In the genomic region with DNA sequence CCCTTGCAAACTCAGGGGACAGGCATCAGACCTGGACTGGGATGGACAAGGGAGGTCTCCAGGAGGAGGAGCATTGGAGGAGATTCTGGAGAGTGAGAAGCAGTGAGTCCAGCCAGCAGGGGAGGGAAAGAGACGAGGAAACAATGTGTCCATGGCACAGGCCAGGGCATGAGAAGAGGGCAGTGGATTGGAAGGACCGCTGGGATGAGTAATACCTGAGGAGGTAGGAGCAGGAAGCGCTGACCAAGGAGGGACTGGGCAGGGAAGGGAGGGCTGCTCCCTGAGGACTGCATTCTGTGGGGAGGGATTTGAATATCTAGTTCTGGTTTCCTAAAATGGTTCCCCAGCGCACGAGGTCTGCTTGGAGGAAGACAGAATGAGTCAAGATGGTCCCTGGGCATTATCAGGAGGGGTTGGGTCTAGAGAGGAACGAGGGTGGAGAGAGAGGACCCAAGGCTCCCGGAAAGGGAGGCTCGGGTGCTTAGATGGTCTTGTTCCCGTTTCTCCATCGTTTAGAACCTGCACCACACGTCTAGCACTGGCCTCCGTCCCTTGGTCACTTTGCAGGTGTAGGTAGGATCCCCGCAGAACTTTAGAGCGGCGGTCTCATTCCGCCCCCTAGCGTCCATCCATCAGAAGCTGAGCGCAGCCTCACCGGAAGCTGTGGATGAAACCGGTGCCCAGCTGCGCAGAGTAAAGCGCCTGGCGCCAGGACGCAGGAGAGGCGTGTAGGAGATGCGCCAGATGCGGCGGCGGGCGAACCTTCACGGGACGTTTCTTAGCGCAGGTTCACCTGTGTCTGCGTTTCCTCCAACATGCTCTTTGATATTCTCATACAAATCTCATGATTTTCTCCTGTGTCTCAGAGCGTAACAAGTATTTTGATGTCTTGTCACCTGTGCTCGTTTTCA, we compare ENCODE assay signal across 8 cellular contexts.
DNase-seq lines count a peak whose midpoint lies in the region; FAIRE-seq and TF ChIP-seq lines count a peak whose summit lies in the region.

No MANE protein-coding gene starts in this region.

- CTCF ChIA-PET in AG04449 (lab: Yijun Ruan, JAX), result interaction anchor here (1.0 kb wide), 1 partner anchor 248 kb away, joined by 3 read pairs; no protein-coding TSS in a partner anchor

- no peak for TF ChIP-seq POLR2A in transverse colon (IDR thresholded peaks at IDR 0.05)
- no peak for TF ChIP-seq POLR2A in suprapubic skin (IDR thresholded peaks at IDR 0.05)

- H3K4me3 ChIP-seq in AG04449 (ENCODE audit: low read depth, low read length) (no peak overlapping the region), cardiac fibroblast (replicated peaks in 1 of 2; ENCODE audit: low read depth in 2 of 2, low read length in 2 of 2) (no peak overlapping the region), liver (ENCODE audit: low read depth in 1 of 3, low read length in 3 of 3) (no peak overlapping the region), transverse colon (no peak overlapping the region), suprapubic skin (no peak overlapping the region)

- WGBS in liver, result 23% methylated on average over 36 of the region's 36 CpGs
- whole genome bisulfite sequencing in transverse colon (ENCODE audit: low coverage in 1 of 2), 2 donors, result 28 to 52% methylated on average over 27 to 36 of the region's 36 CpGs
- 31% methylated on average over 29 of the region's 36 CpGs for WGBS in suprapubic skin

- H3K27me3 ChIP-seq in liver (ENCODE audit: control insufficient read depth in 4 of 4, insufficient read depth in 4 of 4, low read length in 3 of 4), result peaks cover 0 to 4% (median 1%) of the 10 kb centered on the region in 4 donors
- peaks cover 4% of the 10 kb centered on the region for H3K27me3 ChIP-seq in transverse colon
- no peaks in the 10 kb centered on the region for H3K27me3 ChIP-seq in suprapubic skin

- peak; percentile 27 for TF ChIP-seq CTCF in AG04449 (IDR thresholded peaks at IDR 0.05; ENCODE audit: insufficient read depth, low read length, missing control alignments)
- TF ChIP-seq CTCF in cardiac fibroblast (IDR thresholded peaks at IDR 0.05; ENCODE audit: low read depth, low read length), result peak; percentile 37
- peak; percentile 49 for TF ChIP-seq CTCF in liver (IDR thresholded peaks at IDR 0.05; ENCODE audit: low read depth, low read length, missing input control)
- peak; percentile 47 to 53 (median 49) for TF ChIP-seq CTCF in transverse colon (IDR thresholded peaks at IDR 0.05)
- peak in 1 of 2 donors; percentile 25 for TF ChIP-seq CTCF in suprapubic skin (IDR thresholded peaks at IDR 0.05)

- peak; percentile 64 to 77 for TF ChIP-seq RAD21 in liver (IDR thresholded peaks at IDR 0.05)

- H3K9ac ChIP-seq in liver (ENCODE audit: low read depth in 1 of 2, low read length in 2 of 2), result no peak overlapping the region

- H3K4me1 ChIP-seq in liver (ENCODE audit: control insufficient read depth in 4 of 4, insufficient read depth in 4 of 4, low read length in 3 of 4), result no peaks in the 10 kb centered on the region
- no peaks in the 10 kb centered on the region for H3K4me1 ChIP-seq in transverse colon
- H3K4me1 ChIP-seq in suprapubic skin, result no peaks in the 10 kb centered on the region

- in situ Hi-C loops in transverse colon (cut with MboI; ENCODE audit: low pct_ligation_motif_present in 1 of 4, low pct_unique_long_range_greater_than_20kb in 1 of 4, low sequenced_read_pairs in 3 of 4), result no loop called here

- FAIRE-seq in GM19239 (lab: Jason Lieb, UNC), result no peak

- H3K27ac ChIP-seq in liver (ENCODE audit: low read depth in 1 of 2, low read length in 2 of 2), result no peak overlapping the region
- H3K27ac ChIP-seq in transverse colon, result no peak overlapping the region
- H3K27ac ChIP-seq in suprapubic skin, result no peak overlapping the region

- TF ChIP-seq EP300 in transverse colon (IDR thresholded peaks at IDR 0.05; ENCODE audit: low read depth) (no peak), suprapubic skin (IDR thresholded peaks at IDR 0.05) (no peak)

- H3K36me3 ChIP-seq in liver (ENCODE audit: control insufficient read depth in 4 of 4, insufficient read depth in 3 of 4, low read depth in 1 of 4, low read length in 3 of 4), result no peaks in the 10 kb centered on the region
- H3K36me3 ChIP-seq in transverse colon, result no peaks in the 10 kb centered on the region
- no peaks in the 10 kb centered on the region for H3K36me3 ChIP-seq in suprapubic skin

- no peaks in the 10 kb centered on the region for H3K9me3 ChIP-seq in liver (ENCODE audit: control insufficient read depth in 4 of 4, low read length in 3 of 4)
- H3K9me3 ChIP-seq in transverse colon, result no peaks in the 10 kb centered on the region
- no peaks in the 10 kb centered on the region for H3K9me3 ChIP-seq in suprapubic skin

- POLR2A ChIA-PET in AG04449 (lab: Yijun Ruan, JAX), result no interaction called here

- DNase-seq in AG04449 (ENCODE audit: low read depth, low spot score) (no peak), GM19239 (ENCODE audit: insufficient read length, low spot score) (peak; percentile 3), NCI-H526 treated with DMSO at 0.1 percent for 48 hours (lab: John Stamatoyannopoulos, UW) (peak; percentile 65), cardiac fibroblast (ENCODE audit: low read depth in 2 of 2) (peak in 1 of 2 donors; percentile 9), transverse colon (peak; percentile 59), HPDE6-E6E7 (ENCODE audit: extremely low spot score) (no peak), suprapubic skin (ENCODE audit: low spot score in 2 of 2) (no peak)

- intact Hi-C loops in transverse colon (cut with DNase I; ENCODE audit: low total_unique reads), result loop anchor here (5.0 kb wide), 1 partner anchor 235 kb away; no protein-coding TSS in a partner anchor

TF ChIP-seq in liver, 16 proteins besides CTCF, POLR2A, EP300 and RAD21:
- TF ChIP-seq HNF4A (conservative IDR thresholded peaks at IDR 0.05), result no peak
- no peak for TF ChIP-seq JUND (IDR thresholded peaks at IDR 0.05)
- no peak for TF ChIP-seq EGR1 (IDR thresholded peaks at IDR 0.05; ENCODE audit: low read depth in 2 of 2)
- TF ChIP-seq RXRA (IDR thresholded peaks at IDR 0.05), result no peak
- no peak for TF ChIP-seq FOXA2 (IDR thresholded peaks at IDR 0.05)
- TF ChIP-seq, protein P1, sequence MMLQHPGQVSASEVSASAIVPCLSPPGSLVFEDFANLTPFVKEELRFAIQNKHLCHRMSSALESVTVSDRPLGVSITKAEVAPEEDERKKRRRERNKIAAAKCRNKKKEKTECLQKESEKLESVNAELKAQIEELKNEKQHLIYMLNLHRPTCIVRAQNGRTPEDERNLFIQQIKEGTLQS (IDR thresholded peaks at IDR 0.05), result no peak
- TF ChIP-seq TAF1 (conservative IDR thresholded peaks at IDR 0.05), result no peak
- TF ChIP-seq, protein P2, sequence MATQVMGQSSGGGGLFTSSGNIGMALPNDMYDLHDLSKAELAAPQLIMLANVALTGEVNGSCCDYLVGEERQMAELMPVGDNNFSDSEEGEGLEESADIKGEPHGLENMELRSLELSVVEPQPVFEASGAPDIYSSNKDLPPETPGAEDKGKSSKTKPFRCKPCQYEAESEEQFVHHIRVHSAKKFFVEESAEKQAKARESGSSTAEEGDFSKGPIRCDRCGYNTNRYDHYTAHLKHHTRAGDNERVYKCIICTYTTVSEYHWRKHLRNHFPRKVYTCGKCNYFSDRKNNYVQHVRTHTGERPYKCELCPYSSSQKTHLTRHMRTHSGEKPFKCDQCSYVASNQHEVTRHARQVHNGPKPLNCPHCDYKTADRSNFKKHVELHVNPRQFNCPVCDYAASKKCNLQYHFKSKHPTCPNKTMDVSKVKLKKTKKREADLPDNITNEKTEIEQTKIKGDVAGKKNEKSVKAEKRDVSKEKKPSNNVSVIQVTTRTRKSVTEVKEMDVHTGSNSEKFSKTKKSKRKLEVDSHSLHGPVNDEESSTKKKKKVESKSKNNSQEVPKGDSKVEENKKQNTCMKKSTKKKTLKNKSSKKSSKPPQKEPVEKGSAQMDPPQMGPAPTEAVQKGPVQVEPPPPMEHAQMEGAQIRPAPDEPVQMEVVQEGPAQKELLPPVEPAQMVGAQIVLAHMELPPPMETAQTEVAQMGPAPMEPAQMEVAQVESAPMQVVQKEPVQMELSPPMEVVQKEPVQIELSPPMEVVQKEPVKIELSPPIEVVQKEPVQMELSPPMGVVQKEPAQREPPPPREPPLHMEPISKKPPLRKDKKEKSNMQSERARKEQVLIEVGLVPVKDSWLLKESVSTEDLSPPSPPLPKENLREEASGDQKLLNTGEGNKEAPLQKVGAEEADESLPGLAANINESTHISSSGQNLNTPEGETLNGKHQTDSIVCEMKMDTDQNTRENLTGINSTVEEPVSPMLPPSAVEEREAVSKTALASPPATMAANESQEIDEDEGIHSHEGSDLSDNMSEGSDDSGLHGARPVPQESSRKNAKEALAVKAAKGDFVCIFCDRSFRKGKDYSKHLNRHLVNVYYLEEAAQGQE (IDR thresholded peaks at IDR 0.05), result no peak

Comparison
In these comparisons a context has a peak if more than half of its experiments do, and no peak if none do; other contexts are left out.
1. DNase-seq: peak in GM19239 (single experiment), NCI-H526 treated with DMSO at 0.1 percent for 48 hours (single experiment) and transverse colon (single experiment); none in AG04449 (single experiment), HPDE6-E6E7 (single experiment) and suprapubic skin (0 of 2).